ENCODE assay signal across 1 cellular context in the genomic region with DNA sequence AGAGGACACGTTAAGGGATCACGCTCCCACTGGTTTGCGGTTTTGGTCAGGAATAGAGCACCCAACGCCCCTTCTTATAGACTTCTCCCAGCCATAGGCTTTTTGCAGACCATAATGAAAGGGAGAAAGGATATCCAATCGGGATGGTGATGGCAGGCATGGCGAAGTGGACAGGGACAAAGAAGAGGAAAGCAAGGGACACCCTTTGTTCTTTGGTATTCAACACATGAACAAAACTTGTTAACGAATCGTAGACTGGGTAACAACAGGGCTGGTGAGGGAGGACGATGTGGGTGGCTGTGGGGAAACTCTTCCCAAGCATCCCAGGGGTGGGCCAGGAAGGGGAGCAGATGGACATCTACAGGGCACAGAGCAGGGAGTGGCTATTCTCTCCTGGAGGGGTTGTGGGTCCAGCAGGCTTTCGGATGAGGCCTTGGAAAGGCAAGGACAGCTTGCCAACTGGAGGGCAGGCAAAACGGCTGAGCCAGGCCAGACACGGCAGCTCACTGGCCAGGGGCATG.
TF ChIP-seq lines count a peak whose summit lies in the region.

No MANE protein-coding gene starts in this region.

TF ChIP-seq in HepG2, 621 proteins besides CTCF, POLR2A, EP300 and RAD21 (continued from another document):
- 0 out of 2 replicates have a peak, but pooled peaks have one; percentile 84 for TF ChIP-seq MTF2 (CRISPR knock-in tag; IDR thresholded peaks at IDR 0.05; ENCODE audit: borderline replicate concordance)
- TF ChIP-seq, protein P1, sequence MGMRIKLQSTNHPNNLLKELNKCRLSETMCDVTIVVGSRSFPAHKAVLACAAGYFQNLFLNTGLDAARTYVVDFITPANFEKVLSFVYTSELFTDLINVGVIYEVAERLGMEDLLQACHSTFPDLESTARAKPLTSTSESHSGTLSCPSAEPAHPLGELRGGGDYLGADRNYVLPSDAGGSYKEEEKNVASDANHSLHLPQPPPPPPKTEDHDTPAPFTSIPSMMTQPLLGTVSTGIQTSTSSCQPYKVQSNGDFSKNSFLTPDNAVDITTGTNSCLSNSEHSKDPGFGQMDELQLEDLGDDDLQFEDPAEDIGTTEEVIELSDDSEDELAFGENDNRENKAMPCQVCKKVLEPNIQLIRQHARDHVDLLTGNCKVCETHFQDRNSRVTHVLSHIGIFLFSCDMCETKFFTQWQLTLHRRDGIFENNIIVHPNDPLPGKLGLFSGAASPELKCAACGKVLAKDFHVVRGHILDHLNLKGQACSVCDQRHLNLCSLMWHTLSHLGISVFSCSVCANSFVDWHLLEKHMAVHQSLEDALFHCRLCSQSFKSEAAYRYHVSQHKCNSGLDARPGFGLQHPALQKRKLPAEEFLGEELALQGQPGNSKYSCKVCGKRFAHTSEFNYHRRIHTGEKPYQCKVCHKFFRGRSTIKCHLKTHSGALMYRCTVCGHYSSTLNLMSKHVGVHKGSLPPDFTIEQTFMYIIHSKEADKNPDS (CRISPR knock-in tag; IDR thresholded peaks at IDR 0.05): peak; percentile 88; the same call in 1 of the 2 replicates
- TF ChIP-seq ONECUT2 (CRISPR knock-in tag; IDR thresholded peaks at IDR 0.05): no peak
- TF ChIP-seq ZNF790 (CRISPR knock-in tag; IDR thresholded peaks at IDR 0.05; ENCODE audit: borderline replicate concordance): no peak
- TF ChIP-seq NCOA1 (CRISPR knock-in tag; IDR thresholded peaks at IDR 0.05): peak; percentile 94
- TF ChIP-seq ZKSCAN5 (CRISPR knock-in tag; IDR thresholded peaks at IDR 0.05): no peak
- TF ChIP-seq FOSL2 (CRISPR knock-in tag; IDR thresholded peaks at IDR 0.05): 0 out of 2 replicates have a peak, but pooled peaks have one; percentile 9
- TF ChIP-seq, protein P2, sequence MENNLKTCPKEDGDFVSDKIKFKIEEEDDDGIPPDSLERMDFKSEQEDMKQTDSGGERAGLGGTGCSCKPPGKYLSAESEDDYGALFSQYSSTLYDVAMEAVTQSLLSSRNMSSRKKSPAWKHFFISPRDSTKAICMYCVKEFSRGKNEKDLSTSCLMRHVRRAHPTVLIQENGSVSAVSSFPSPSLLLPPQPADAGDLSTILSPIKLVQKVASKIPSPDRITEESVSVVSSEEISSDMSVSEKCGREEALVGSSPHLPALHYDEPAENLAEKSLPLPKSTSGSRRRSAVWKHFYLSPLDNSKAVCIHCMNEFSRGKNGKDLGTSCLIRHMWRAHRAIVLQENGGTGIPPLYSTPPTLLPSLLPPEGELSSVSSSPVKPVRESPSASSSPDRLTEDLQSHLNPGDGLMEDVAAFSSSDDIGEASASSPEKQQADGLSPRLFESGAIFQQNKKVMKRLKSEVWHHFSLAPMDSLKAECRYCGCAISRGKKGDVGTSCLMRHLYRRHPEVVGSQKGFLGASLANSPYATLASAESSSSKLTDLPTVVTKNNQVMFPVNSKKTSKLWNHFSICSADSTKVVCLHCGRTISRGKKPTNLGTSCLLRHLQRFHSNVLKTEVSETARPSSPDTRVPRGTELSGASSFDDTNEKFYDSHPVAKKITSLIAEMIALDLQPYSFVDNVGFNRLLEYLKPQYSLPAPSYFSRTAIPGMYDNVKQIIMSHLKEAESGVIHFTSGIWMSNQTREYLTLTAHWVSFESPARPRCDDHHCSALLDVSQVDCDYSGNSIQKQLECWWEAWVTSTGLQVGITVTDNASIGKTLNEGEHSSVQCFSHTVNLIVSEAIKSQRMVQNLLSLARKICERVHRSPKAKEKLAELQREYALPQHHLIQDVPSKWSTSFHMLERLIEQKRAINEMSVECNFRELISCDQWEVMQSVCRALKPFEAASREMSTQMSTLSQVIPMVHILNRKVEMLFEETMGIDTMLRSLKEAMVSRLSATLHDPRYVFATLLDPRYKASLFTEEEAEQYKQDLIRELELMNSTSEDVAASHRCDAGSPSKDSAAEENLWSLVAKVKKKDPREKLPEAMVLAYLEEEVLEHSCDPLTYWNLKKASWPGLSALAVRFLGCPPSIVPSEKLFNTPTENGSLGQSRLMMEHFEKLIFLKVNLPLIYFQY (CRISPR knock-in tag; IDR thresholded peaks at IDR 0.05; ENCODE audit: borderline replicate concordance): peak; percentile 16; the same call in 1 of the 2 replicates
- TF ChIP-seq ZNF550 (CRISPR knock-in tag; IDR thresholded peaks at IDR 0.05; ENCODE audit: borderline replicate concordance): 0 out of 2 replicates have a peak, but pooled peaks have one; percentile 95
- 0 out of 2 replicates have a peak, but pooled peaks have one; percentile 13 for TF ChIP-seq ZNF891 (CRISPR knock-in tag; IDR thresholded peaks at IDR 0.05)
- peak; percentile 60; the same call in 1 of the 2 replicates for TF ChIP-seq CAMTA2 (CRISPR knock-in tag; IDR thresholded peaks at IDR 0.05; ENCODE audit: borderline replicate concordance)
- peak; percentile 49; the same call in 1 of the 2 replicates for TF ChIP-seq ZNF598 (CRISPR knock-in tag; IDR thresholded peaks at IDR 0.05; ENCODE audit: borderline replicate concordance)
- peak; percentile 29; the same call in 1 of the 2 replicates for TF ChIP-seq DNMT1 (CRISPR knock-in tag; IDR thresholded peaks at IDR 0.05)
- peak; percentile 91 for TF ChIP-seq ZNF567 (CRISPR knock-in tag; IDR thresholded peaks at IDR 0.05; ENCODE audit: borderline replicate concordance)
- TF ChIP-seq, protein P3, sequence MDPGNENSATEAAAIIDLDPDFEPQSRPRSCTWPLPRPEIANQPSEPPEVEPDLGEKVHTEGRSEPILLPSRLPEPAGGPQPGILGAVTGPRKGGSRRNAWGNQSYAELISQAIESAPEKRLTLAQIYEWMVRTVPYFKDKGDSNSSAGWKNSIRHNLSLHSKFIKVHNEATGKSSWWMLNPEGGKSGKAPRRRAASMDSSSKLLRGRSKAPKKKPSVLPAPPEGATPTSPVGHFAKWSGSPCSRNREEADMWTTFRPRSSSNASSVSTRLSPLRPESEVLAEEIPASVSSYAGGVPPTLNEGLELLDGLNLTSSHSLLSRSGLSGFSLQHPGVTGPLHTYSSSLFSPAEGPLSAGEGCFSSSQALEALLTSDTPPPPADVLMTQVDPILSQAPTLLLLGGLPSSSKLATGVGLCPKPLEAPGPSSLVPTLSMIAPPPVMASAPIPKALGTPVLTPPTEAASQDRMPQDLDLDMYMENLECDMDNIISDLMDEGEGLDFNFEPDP (CRISPR knock-in tag; conservative IDR thresholded peaks at IDR 0.05): 0 out of 2 replicates have a peak, but pooled peaks have one; percentile 25
- no peak for TF ChIP-seq FOXP1 (IDR thresholded peaks at IDR 0.05)
- no peak for TF ChIP-seq FOXP1 (CRISPR knock-in tag; IDR thresholded peaks at IDR 0.05)
- TF ChIP-seq, protein P4, sequence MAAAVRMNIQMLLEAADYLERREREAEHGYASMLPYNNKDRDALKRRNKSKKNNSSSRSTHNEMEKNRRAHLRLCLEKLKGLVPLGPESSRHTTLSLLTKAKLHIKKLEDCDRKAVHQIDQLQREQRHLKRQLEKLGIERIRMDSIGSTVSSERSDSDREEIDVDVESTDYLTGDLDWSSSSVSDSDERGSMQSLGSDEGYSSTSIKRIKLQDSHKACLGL (CRISPR knock-in tag; IDR thresholded peaks at IDR 0.05): 0 out of 2 replicates have a peak, but pooled peaks have one; percentile 30
- TF ChIP-seq ZNF296 (CRISPR knock-in tag; conservative IDR thresholded peaks at IDR 0.05): peak; percentile 33; the same call in 1 of the 2 replicates
- 0 out of 2 replicates have a peak, but pooled peaks have one; percentile 22 for TF ChIP-seq NFKBIZ (CRISPR knock-in tag; IDR thresholded peaks at IDR 0.05)
- peak; percentile 67; the same call in 1 of the 2 replicates for TF ChIP-seq FOXC1 (CRISPR knock-in tag; IDR thresholded peaks at IDR 0.05; ENCODE audit: borderline replicate concordance)
- no peak for TF ChIP-seq TCF7L2 (IDR thresholded peaks at IDR 0.05; ENCODE audit: low read depth, low read length)
- 0 out of 2 replicates have a peak, but pooled peaks have one; percentile 43 for TF ChIP-seq ZC3H4 (CRISPR knock-in tag; IDR thresholded peaks at IDR 0.05; ENCODE audit: borderline replicate concordance)
- TF ChIP-seq, protein P5, sequence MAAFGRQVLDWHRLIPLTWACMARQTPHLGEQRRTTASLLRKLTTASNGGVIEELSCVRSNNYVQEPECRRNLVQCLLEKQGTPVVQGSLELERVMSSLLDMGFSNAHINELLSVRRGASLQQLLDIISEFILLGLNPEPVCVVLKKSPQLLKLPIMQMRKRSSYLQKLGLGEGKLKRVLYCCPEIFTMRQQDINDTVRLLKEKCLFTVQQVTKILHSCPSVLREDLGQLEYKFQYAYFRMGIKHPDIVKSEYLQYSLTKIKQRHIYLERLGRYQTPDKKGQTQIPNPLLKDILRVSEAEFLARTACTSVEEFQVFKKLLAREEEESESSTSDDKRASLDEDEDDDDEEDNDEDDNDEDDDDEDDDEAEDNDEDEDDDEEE (CRISPR knock-in tag; IDR thresholded peaks at IDR 0.05): 0 out of 2 replicates have a peak, but pooled peaks have one; percentile 24
- no peak for TF ChIP-seq MAZ (IDR thresholded peaks at IDR 0.05; ENCODE audit: borderline replicate concordance, low read depth, low read length)
- TF ChIP-seq MAZ (CRISPR knock-in tag; IDR thresholded peaks at IDR 0.05; ENCODE audit: low read depth): peak; percentile 15; the same call in 1 of the 2 replicates
- 0 out of 2 replicates have a peak, but pooled peaks have one; percentile 22 for TF ChIP-seq ZNF253 (CRISPR knock-in tag; IDR thresholded peaks at IDR 0.05; ENCODE audit: borderline replicate concordance)
- TF ChIP-seq ZSCAN31 (CRISPR knock-in tag; IDR thresholded peaks at IDR 0.05; ENCODE audit: low read depth): peak; percentile 6; the same call in 1 of the 2 replicates
- TF ChIP-seq, protein P6, sequence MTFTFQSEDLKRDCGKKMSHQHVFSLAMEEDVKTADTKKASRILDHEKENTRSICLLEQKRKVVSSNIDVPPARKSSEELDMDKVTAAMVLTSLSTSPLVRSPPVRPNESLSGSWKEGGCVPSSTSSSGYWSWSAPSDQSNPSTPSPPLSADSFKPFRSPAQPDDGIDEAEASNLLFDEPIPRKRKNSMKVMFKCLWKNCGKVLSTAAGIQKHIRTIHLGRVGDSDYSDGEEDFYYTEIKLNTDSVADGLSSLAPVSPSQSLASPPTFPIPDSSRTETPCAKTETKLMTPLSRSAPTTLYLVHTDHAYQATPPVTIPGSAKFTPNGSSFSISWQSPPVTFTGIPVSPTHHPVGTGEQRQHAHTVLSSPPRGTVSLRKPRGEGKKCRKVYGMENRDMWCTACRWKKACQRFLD (CRISPR knock-in tag; IDR thresholded peaks at IDR 0.05; ENCODE audit: borderline replicate concordance): 0 out of 2 replicates have a peak, but pooled peaks have one; percentile 7
- TF ChIP-seq, protein P7, sequence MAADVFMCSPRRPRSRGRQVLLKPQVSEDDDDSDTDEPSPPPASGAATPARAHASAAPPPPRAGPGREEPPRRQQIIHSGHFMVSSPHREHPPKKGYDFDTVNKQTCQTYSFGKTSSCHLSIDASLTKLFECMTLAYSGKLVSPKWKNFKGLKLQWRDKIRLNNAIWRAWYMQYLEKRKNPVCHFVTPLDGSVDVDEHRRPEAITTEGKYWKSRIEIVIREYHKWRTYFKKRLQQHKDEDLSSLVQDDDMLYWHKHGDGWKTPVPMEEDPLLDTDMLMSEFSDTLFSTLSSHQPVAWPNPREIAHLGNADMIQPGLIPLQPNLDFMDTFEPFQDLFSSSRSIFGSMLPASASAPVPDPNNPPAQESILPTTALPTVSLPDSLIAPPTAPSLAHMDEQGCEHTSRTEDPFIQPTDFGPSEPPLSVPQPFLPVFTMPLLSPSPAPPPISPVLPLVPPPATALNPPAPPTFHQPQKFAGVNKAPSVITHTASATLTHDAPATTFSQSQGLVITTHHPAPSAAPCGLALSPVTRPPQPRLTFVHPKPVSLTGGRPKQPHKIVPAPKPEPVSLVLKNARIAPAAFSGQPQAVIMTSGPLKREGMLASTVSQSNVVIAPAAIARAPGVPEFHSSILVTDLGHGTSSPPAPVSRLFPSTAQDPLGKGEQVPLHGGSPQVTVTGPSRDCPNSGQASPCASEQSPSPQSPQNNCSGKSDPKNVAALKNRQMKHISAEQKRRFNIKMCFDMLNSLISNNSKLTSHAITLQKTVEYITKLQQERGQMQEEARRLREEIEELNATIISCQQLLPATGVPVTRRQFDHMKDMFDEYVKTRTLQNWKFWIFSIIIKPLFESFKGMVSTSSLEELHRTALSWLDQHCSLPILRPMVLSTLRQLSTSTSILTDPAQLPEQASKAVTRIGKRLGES (CRISPR knock-in tag; IDR thresholded peaks at IDR 0.05; ENCODE audit: borderline replicate concordance): no peak
- TF ChIP-seq, protein P8, sequence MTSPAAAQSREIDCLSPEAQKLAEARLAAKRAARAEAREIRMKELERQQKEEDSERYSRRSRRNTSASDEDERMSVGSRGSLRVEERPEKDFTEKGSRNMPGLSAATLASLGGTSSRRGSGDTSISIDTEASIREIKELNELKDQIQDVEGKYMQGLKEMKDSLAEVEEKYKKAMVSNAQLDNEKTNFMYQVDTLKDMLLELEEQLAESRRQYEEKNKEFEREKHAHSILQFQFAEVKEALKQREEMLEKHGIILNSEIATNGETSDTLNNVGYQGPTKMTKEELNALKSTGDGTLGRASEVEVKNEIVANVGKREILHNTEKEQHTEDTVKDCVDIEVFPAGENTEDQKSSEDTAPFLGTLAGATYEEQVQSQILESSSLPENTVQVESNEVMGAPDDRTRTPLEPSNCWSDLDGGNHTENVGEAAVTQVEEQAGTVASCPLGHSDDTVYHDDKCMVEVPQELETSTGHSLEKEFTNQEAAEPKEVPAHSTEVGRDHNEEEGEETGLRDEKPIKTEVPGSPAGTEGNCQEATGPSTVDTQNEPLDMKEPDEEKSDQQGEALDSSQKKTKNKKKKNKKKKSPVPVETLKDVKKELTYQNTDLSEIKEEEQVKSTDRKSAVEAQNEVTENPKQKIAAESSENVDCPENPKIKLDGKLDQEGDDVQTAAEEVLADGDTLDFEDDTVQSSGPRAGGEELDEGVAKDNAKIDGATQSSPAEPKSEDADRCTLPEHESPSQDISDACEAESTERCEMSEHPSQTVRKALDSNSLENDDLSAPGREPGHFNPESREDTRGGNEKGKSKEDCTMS (CRISPR knock-in tag; conservative IDR thresholded peaks at IDR 0.05): peak; percentile 36; the same call in 1 of the 2 replicates
